ENCODE assay signal across 11 cellular contexts in genomic region chr9:126614455-126615248, GRCh38. TPM values are rescaled to one million over a fixed set of nuclear protein-coding genes. Genes with fewer than 3 reads are reported as not detected.
DNase-seq lines count a peak whose midpoint lies in the region; ATAC-seq and TF ChIP-seq lines count a peak whose summit lies in the region.
"Had no signal": no experiment of that assay in that cellular context is flagged by ENCODE, and none has a peak within 500 bp of the region (broad histone marks: within the 10 kb centered on the region; RNA-seq: fewer than 3 reads in every experiment).

No MANE protein-coding gene starts in this region.

- no peak overlapping the region for H3K14ac ChIP-seq in H9 (ENCODE audit: insufficient read depth, low read length)

- H3K4me1 ChIP-seq in CD8-positive, alpha-beta T cell (ENCODE audit: insufficient read depth, low read length): peaks cover 26% of the 10 kb centered on the region
- H3K4me1 ChIP-seq in H9 (ENCODE audit: insufficient read depth, low read length) (peaks cover 3% of the 10 kb centered on the region; the same call in 1 of the 2 replicates), osteoblast (ENCODE audit: insufficient read depth, low read length) (no peaks in the 10 kb centered on the region)

- H4K91ac ChIP-seq in H9 (ENCODE audit: insufficient read length, low read depth, low read length): no peak overlapping the region

- H4K8ac ChIP-seq in H9 (replicated peaks; ENCODE audit: insufficient read length, low read depth, low read length): no peak overlapping the region

- H3K4me3 ChIP-seq in CD8-positive, alpha-beta T cell (ENCODE audit: low read depth, low read length): no peak overlapping the region
- H3K4me3 ChIP-seq in osteoblast (ENCODE audit: insufficient read depth, low read length): no peak overlapping the region

- H3K36me3 ChIP-seq in CD8-positive, alpha-beta T cell (ENCODE audit: insufficient read depth, low read length): no peaks in the 10 kb centered on the region
- H3K36me3 ChIP-seq in osteoblast (ENCODE audit: insufficient read depth, low read length): no peaks in the 10 kb centered on the region

- POLR2A ChIA-PET in CD8-positive, alpha-beta T cell (lab: Charles Lee): no interaction called here

- H3K79me1 ChIP-seq in H9 (ENCODE audit: insufficient read depth, low read depth, low read length, poor library complexity, severe bottlenecking): no peaks in the 10 kb centered on the region

- H2BK15ac ChIP-seq in H9 (ENCODE audit: low read depth, low read length): no peak overlapping the region

- H2BK20ac ChIP-seq in H9 (ENCODE audit: low read depth, low read length, poor library complexity, severe bottlenecking): no peak overlapping the region

- H3K9me3 Mint-ChIP-seq in CD8-positive, alpha-beta T cell: no peaks in the 10 kb centered on the region
- H3K9me3 Mint-ChIP-seq in H9 (peaks cover 0 to 4% of the 10 kb centered on the region in 2 experiments; a peak in 1 of 5 replicates), chondrocyte (ENCODE audit: low read depth) (no peaks in the 10 kb centered on the region)

- WGBS in H9 (ENCODE audit: extremely low coverage, insufficient read length, low lambda C conversion rate): no CpG with 5 or more reads among the region's 66 CpGs

- H3K9ac ChIP-seq in H9 (ENCODE audit: extremely low read depth, insufficient read length, low read length): no peak overlapping the region

- no peak overlapping the region for H2BK120ac ChIP-seq in H9 (ENCODE audit: low read depth, low read length, poor library complexity, severe bottlenecking)

- no peak overlapping the region for H2BK5ac ChIP-seq in H9 (ENCODE audit: insufficient read length, low read length)

- intact Hi-C loops in CD8-positive, alpha-beta T cell (cut with DNase I, micrococcal nuclease): no loop called here

- H2AFZ ChIP-seq in H9 (ENCODE audit: low read length) (no peak overlapping the region), osteoblast (ENCODE audit: low read length) (no peak overlapping the region)

- TF ChIP-seq CTCF in CD8-positive, alpha-beta T cell (IDR thresholded peaks at IDR 0.05): no peak
- TF ChIP-seq CTCF in H9 (conservative IDR thresholded peaks at IDR 0.05) (no peak), chondrocyte (IDR thresholded peaks at IDR 0.05) (no peak), osteoblast (IDR thresholded peaks at IDR 0.05; ENCODE audit: extremely low read depth, low read depth, low read length) (no peak)

- H3K4me1 Mint-ChIP-seq in CD8-positive, alpha-beta T cell (ENCODE audit: low read depth): peaks cover 35% of the 10 kb centered on the region
- H3K4me1 Mint-ChIP-seq in H9: peaks cover 48 to 61% of the 10 kb centered on the region in 2 experiments
- H3K4me1 Mint-ChIP-seq in chondrocyte (ENCODE audit: low read depth): peaks cover 18% of the 10 kb centered on the region

- H3K4ac ChIP-seq in H9 (ENCODE audit: low read depth, low read length): no peak overlapping the region

- peaks cover 28% of the 10 kb centered on the region for H3K23me2 ChIP-seq in H9 (ENCODE audit: insufficient read length, low read depth, low read length, poor library complexity, severe bottlenecking)

- no peak overlapping the region for H4K5ac ChIP-seq in H9 (ENCODE audit: insufficient read length, low read depth, low read length)

- DNase-seq in CD8-positive, alpha-beta T cell: no peak
- DNase-seq in H9 (peak; percentile 56), chondrocyte (ENCODE audit: low spot score) (peak; percentile 89), osteoblast (ENCODE audit: insufficient read length, low spot score, missing footprints) (peak; percentile 92), NCI-H2171 (lab: John Stamatoyannopoulos, UW) (no peak), globus pallidus (ENCODE audit: low spot score) (no peak)
- DNase-seq: effector memory CD4-positive, alpha-beta T cell; islet precursor cell had no signal

- no peak overlapping the region for H3K27ac Mint-ChIP-seq in CD8-positive, alpha-beta T cell
- no peak overlapping the region; a peak in 1 of 7 replicates for H3K27ac Mint-ChIP-seq in H9
- no peak overlapping the region for H3K27ac Mint-ChIP-seq in chondrocyte (ENCODE audit: unreplicated experiment)

- H3K36me3 Mint-ChIP-seq in CD8-positive, alpha-beta T cell: no peaks in the 10 kb centered on the region
- H3K36me3 Mint-ChIP-seq in H9 (ENCODE audit: insufficient read depth in 1 of 3, low read depth in 3 of 3) (no peaks in the 10 kb centered on the region), chondrocyte (ENCODE audit: low read depth) (peaks cover 2% of the 10 kb centered on the region)

- no peak overlapping the region for H3K27ac ChIP-seq in CD8-positive, alpha-beta T cell (ENCODE audit: low read depth, low read length)
- H3K27ac ChIP-seq in H9 (ENCODE audit: insufficient read length, low read depth, low read length) (no peak overlapping the region), osteoblast (ENCODE audit: low read depth, low read length) (no peak overlapping the region)

- peaks cover 58% of the 10 kb centered on the region for H3K27me3 Mint-ChIP-seq in CD8-positive, alpha-beta T cell (ENCODE audit: low read depth)
- H3K27me3 Mint-ChIP-seq in H9 (ENCODE audit: low read depth) (peaks cover 92% of the 10 kb centered on the region), chondrocyte (ENCODE audit: low read depth) (peaks cover 64% of the 10 kb centered on the region)

- no peak overlapping the region for H3K56ac ChIP-seq in H9 (ENCODE audit: insufficient read length, low read depth, low read length)

- ATAC-seq in CD8-positive, alpha-beta T cell: no peak
- ATAC-seq in HG03354 (IDR thresholded peaks at IDR 0.05; ENCODE audit: poor library complexity, severe bottlenecking, unreplicated experiment) (no peak), GM18858 (IDR thresholded peaks at IDR 0.05; ENCODE audit: unreplicated experiment) (no peak)

- CTCF ChIA-PET in CD8-positive, alpha-beta T cell (lab: Charles Lee): no interaction called here

- H4K20me1 ChIP-seq in H9 (ENCODE audit: control insufficient read depth, insufficient read depth, insufficient read length) (no peaks in the 10 kb centered on the region), osteoblast (ENCODE audit: insufficient read depth, low read length) (peaks cover 4% of the 10 kb centered on the region)

- H3K4me3 Mint-ChIP-seq in CD8-positive, alpha-beta T cell: peak overlapping the region; percentile 74
- peak overlapping the region; percentile 50 to 82 for H3K4me3 Mint-ChIP-seq in H9
- H3K4me3 Mint-ChIP-seq in chondrocyte (ENCODE audit: unreplicated experiment): peak overlapping the region; percentile 44

- H3K18ac ChIP-seq in H9 (ENCODE audit: insufficient read length, low read depth, low read length): no peak overlapping the region

- H3K27me3 ChIP-seq in CD8-positive, alpha-beta T cell (ENCODE audit: insufficient read depth, low read length): peaks cover 32% of the 10 kb centered on the region
- H3K27me3 ChIP-seq in H9 (ENCODE audit: insufficient read depth, low read length): peaks cover 87% of the 10 kb centered on the region
- peaks cover 61% of the 10 kb centered on the region for H3K27me3 ChIP-seq in osteoblast (ENCODE audit: insufficient read depth, low read length)

- H2BK12ac ChIP-seq in H9 (ENCODE audit: insufficient read length, low read depth, low read length): no peak overlapping the region

- no peaks in the 10 kb centered on the region for H3K9me3 ChIP-seq in CD8-positive, alpha-beta T cell (ENCODE audit: low read length)
- no peaks in the 10 kb centered on the region for H3K9me3 ChIP-seq in H9 (ENCODE audit: control insufficient read depth, low read depth, low read length)
- H3K9me3 ChIP-seq in osteoblast (ENCODE audit: low read depth, low read length): no peaks in the 10 kb centered on the region

- H3K4me2 ChIP-seq in H9 (ENCODE audit: insufficient read depth, insufficient read length, low read length): peak overlapping the region; percentile 38
- no peak overlapping the region for H3K4me2 ChIP-seq in osteoblast (ENCODE audit: insufficient read depth, low read length)

- no peak overlapping the region for H3T11ph ChIP-seq in H9 (ENCODE audit: low read length)

- no peaks in the 10 kb centered on the region for H3K79me2 ChIP-seq in H9 (ENCODE audit: insufficient read depth, low read length)
- no peaks in the 10 kb centered on the region for H3K79me2 ChIP-seq in osteoblast (ENCODE audit: insufficient read depth, low read length)

- H3K23ac ChIP-seq in H9 (ENCODE audit: insufficient read length, low read depth, low read length): no peak overlapping the region

- H2AK5ac ChIP-seq in H9 (ENCODE audit: insufficient read length, low read length): no peak overlapping the region

RNA-seq across cellular contexts. Expression of gene LMX1B, which starts 0.9 kb away (rescaled TPM):
- total RNA-seq in CD8-positive, alpha-beta T cell: not detected
- total RNA-seq in H9 (2021): 0.70 and 0.85 TPM in 2 replicates
- 0.17 TPM in 1 of 3 replicates, not detected in the others for total RNA-seq in chondrocyte
- total RNA-seq in osteoblast: under 0.01 TPM in 2 replicates
- total RNA-seq: RPMI7951 had no signal

Comparison
In these comparisons a context has a peak if more than half of its experiments do, and no peak if none do; other contexts are left out.
1. DNase-seq: peak in H9 (single experiment), chondrocyte (single experiment) and osteoblast (single experiment); none in CD8-positive, alpha-beta T cell (0 of 7), NCI-H2171 (single experiment) and globus pallidus (single experiment).
2. Peak in every context shown above with its lines, with median percentiles within 50 percentile points of each other: H3K4me3 Mint-ChIP-seq.